8 cellular contexts compared by ENCODE assay signal in the genomic region with DNA sequence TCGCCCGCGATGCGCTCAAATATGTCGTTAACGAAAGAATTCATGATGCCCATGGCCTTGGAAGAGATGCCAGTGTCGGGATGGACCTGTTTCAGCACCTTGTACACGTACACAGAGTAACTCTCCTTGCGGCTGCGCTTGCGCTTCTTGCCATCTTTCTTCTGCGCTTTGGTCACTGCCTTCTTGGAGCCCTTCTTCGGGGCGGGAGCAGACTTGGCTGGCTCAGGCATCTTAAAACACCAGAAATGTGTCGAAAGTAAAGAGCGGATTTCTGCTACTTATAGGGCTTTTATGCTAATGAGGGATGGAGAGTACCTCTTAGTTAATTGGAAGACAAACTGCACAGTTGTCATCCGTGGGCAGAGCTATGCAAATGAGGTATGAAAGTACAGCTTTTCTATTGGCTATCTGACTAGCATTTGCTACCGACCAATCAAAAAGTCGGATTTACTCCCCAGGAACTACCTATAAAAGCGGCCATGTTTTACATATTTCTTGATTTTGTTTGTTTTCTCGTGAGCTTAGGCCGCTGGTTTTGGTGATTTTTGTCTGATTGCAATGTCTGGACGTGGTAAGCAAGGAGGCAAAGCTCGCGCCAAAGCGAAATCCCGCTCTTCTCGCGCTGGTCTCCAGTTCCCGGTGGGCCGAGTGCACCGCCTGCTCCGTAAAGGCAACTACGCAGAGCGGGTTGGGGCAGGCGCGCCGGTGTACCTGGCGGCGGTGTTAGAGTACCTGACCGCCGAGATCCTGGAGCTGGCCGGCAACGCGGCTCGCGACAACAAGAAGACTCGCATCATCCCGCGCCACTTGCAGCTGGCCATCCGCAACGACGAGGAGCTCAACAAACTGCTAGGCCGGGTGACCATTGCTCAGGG. TPM values are rescaled to one million over a fixed set of nuclear protein-coding genes. Genes with fewer than 3 reads are reported as not detected.
DNase-seq lines count a peak whose midpoint lies in the region; ATAC-seq and TF ChIP-seq lines count a peak whose summit lies in the region.

No MANE protein-coding gene starts in this region.

- ATAC-seq in GM18502 (IDR thresholded peaks at IDR 0.05; ENCODE audit: poor library complexity, unreplicated experiment) (peak; percentile 77), HG02943 (IDR thresholded peaks at IDR 0.05; ENCODE audit: low read depth, unreplicated experiment) (peak; percentile 70)

- intact Hi-C loops in ascending aorta (cut with DNase I) (loop anchor here (1.0 to 10.0 kb wide), 7 partner anchors 20 to 1403 kb away; a partner anchor contains a TSS), prostate gland (cut with DNase I) (loop anchor here (1.0 to 2.0 kb wide), 3 partner anchors 32 to 161 kb away; a partner anchor contains a TSS), vagina (cut with DNase I) (loop anchor here (2.0 to 10.0 kb wide), 3 partner anchors 48 to 1561 kb away; a partner anchor contains a TSS)

- peak overlapping the region; percentile 72 to 95 for H3K4me3 ChIP-seq in ascending aorta
- peak overlapping the region; percentile 88 to 91 for H3K4me3 ChIP-seq in right atrium auricular region
- peak overlapping the region; percentile 81 to 85 for H3K4me3 ChIP-seq in prostate gland
- peak overlapping the region; percentile 79 to 95 for H3K4me3 ChIP-seq in vagina

- peaks cover 0 to 20% of the 10 kb centered on the region in 2 donors for H3K4me1 ChIP-seq in ascending aorta
- H3K4me1 ChIP-seq in right atrium auricular region = peaks cover 0 to 25% of the 10 kb centered on the region in 2 donors
- H3K4me1 ChIP-seq in prostate gland (replicated peaks) = peaks cover 5% of the 10 kb centered on the region
- peaks cover 22% of the 10 kb centered on the region for H3K4me1 ChIP-seq in vagina

- H3K27ac ChIP-seq in ascending aorta (peak overlapping the region; percentile 90 to 98), right atrium auricular region (peak overlapping the region; percentile 92 to 98), prostate gland (peak overlapping the region; percentile 91 to 95), vagina (peak overlapping the region; percentile 89)

- no peaks in the 10 kb centered on the region for H3K9me3 ChIP-seq in ascending aorta
- H3K9me3 ChIP-seq in right atrium auricular region = no peaks in the 10 kb centered on the region
- no peaks in the 10 kb centered on the region for H3K9me3 ChIP-seq in prostate gland
- H3K9me3 ChIP-seq in vagina = no peaks in the 10 kb centered on the region

- no peak for TF ChIP-seq CTCF in ascending aorta (IDR thresholded peaks at IDR 0.05)
- no peak for TF ChIP-seq CTCF in right atrium auricular region (IDR thresholded peaks at IDR 0.05)
- TF ChIP-seq CTCF in prostate gland (IDR thresholded peaks at IDR 0.05) = no peak
- TF ChIP-seq CTCF in vagina (IDR thresholded peaks at IDR 0.05) = no peak

- H3K36me3 ChIP-seq in ascending aorta = peaks cover 1 to 4% of the 10 kb centered on the region in 2 donors
- peaks cover 4% of the 10 kb centered on the region for H3K36me3 ChIP-seq in right atrium auricular region
- no peaks in the 10 kb centered on the region for H3K36me3 ChIP-seq in prostate gland
- peaks cover 0 to 5% of the 10 kb centered on the region in 2 donors for H3K36me3 ChIP-seq in vagina

- TF ChIP-seq POLR2A in prostate gland (IDR thresholded peaks at IDR 0.05) = peak; percentile 94
- TF ChIP-seq POLR2A in vagina (IDR thresholded peaks at IDR 0.05) = peak; percentile 98 to 99

- H3K27me3 ChIP-seq in ascending aorta (no peaks in the 10 kb centered on the region), right atrium auricular region (no peaks in the 10 kb centered on the region), prostate gland (replicated peaks; ENCODE audit: insufficient read depth) (no peaks in the 10 kb centered on the region), vagina (no peaks in the 10 kb centered on the region)

- DNase-seq in NCI-H187 (lab: John Stamatoyannopoulos, UW) = peak; percentile 69 to 95
- peak; percentile 35 to 99 (median 72) for DNase-seq in T-helper 2 cell
- DNase-seq in ascending aorta (ENCODE audit: low spot score in 2 of 2) = peak; percentile 60 to 93
- peak; percentile 91 for DNase-seq in right atrium auricular region (ENCODE audit: low spot score)
- DNase-seq in prostate gland (ENCODE audit: low spot score) = peak; percentile 93
- DNase-seq in vagina (ENCODE audit: extremely low spot score in 2 of 2) = peak in 1 of 2 donors; percentile 98

- under 1% methylated on average over 54 of the region's 54 CpGs for WGBS in prostate gland

RNA-seq across cellular contexts. Expression of a gene that starts 36.7 kb away (rescaled TPM):
- 2.6 TPM for total RNA-seq in ascending aorta
- 1 to 10 TPM; 3.1 to 6.4 TPM for total RNA-seq in right atrium auricular region
- total RNA-seq in prostate gland = 10 to 100 TPM in 1 of 2 donors, 1 to 10 TPM in 1; 8.9 to 16.6 TPM
- 7.6 TPM for total RNA-seq in vagina
